22 cellular contexts compared by ENCODE assay signal in the genomic region with DNA sequence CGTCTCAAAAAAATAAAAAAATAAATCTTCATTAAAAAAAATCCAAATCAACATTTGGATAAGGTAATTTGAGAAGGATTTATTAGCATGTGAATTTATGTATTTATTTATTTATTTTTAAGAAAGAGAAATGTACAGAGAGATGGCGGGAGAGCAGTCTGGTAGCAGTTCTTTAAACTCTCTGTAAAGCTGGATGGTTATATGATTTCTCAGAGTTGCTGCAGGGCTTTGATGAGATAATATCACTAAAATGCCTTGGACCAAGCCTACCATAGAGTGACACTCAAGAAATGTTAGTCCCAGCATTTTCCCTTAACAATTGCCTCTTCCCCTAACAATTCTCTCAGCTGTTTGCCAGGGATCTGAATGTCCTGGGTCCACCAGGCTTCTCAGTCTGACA.
A peak's percentile ranks its signal among the peaks of the same experiment; 100 is the strongest.
DNase-seq lines count a peak whose midpoint lies in the region; ATAC-seq and TF ChIP-seq lines count a peak whose summit lies in the region.
"Had no signal": no experiment of that assay in that cellular context is flagged by ENCODE, and none has a peak within 500 bp of the region (broad histone marks: within the 10 kb centered on the region; RNA-seq: fewer than 3 reads in every experiment).

No MANE protein-coding gene starts in this region.

- H3K27me3 ChIP-seq in IMR-90 (ENCODE audit: control insufficient read depth, insufficient read depth, low read length) (no peaks in the 10 kb centered on the region), osteoblast (ENCODE audit: insufficient read depth, low read length) (no peaks in the 10 kb centered on the region), testis (no peaks in the 10 kb centered on the region)
- H3K27me3 ChIP-seq: BLaER1 had no signal

- no peak overlapping the region for H2BK120ac ChIP-seq in IMR-90 (ENCODE audit: low read depth, low read length)

- no peak overlapping the region for H3K23ac ChIP-seq in IMR-90 (ENCODE audit: low read depth, low read length)

- no peak overlapping the region for H3K4me3 ChIP-seq in IMR-90 (ENCODE audit: insufficient read depth, low read depth, low read length)
- H3K4me3 ChIP-seq in osteoblast (ENCODE audit: insufficient read depth, low read length), result no peak overlapping the region
- no peak overlapping the region for H3K4me3 ChIP-seq in testis
- H3K4me3 ChIP-seq: BLaER1, GM12878, GM23338 had no signal

- ATAC-seq in IMR-90 (ENCODE audit: low read depth) (no peak), GM19452 (IDR thresholded peaks at IDR 0.05; ENCODE audit: unreplicated experiment) (no peak)
- ATAC-seq: CD8-positive, alpha-beta T cell; GM23338; HCT116 had no signal

- DNase-seq in EH (ENCODE audit: low read depth) (peak; percentile 46), IMR-90 (no peak), dedifferentiated amniotic fluid mesenchymal stem cell (ENCODE audit: extremely low spot score) (peak; percentile 62), osteoblast (ENCODE audit: insufficient read length, low spot score, missing footprints) (peak; percentile 55), NCI-H1694 (lab: John Stamatoyannopoulos, UW) (no peak), LoVo (ENCODE audit: low spot score) (no peak), testis (no peak)
- DNase-seq: Caco-2; CD4-positive, CD25-positive, alpha-beta regulatory T cell; CD8-positive, alpha-beta T cell; DMS153; DND-41; EL; GDM1; H9 had no signal

- no peak overlapping the region for H2BK15ac ChIP-seq in IMR-90 (ENCODE audit: low read depth, low read length)

- H4K20me1 ChIP-seq in IMR-90 (ENCODE audit: insufficient read depth, low read length) (no peaks in the 10 kb centered on the region), osteoblast (ENCODE audit: insufficient read depth, low read length) (no peaks in the 10 kb centered on the region)
- H4K20me1 ChIP-seq: BLaER1 had no signal

- in situ Hi-C loops in IMR-90 (cut with MboI; ENCODE audit: low sequenced_read_pairs), result no loop called here

- H3K27ac ChIP-seq in IMR-90 (ENCODE audit: insufficient read depth, low read length) (no peak overlapping the region), osteoblast (ENCODE audit: low read depth, low read length) (no peak overlapping the region), testis (no peak overlapping the region)
- H3K27ac ChIP-seq: 22Rv1, C4-2B had no signal

- H3K79me1 ChIP-seq in IMR-90 (ENCODE audit: low read depth in 1 of 2, low read length in 2 of 2), result no peaks in the 10 kb centered on the region

- H2BK5ac ChIP-seq in IMR-90 (ENCODE audit: low read depth, low read length, poor library complexity, severe bottlenecking), result no peak overlapping the region

- H3K14ac ChIP-seq in IMR-90 (replicated peaks; ENCODE audit: low read depth, low read length), result 0 out of 2 replicates have a peak overlapping the region, but pooled peaks have one; percentile 51

- no peak overlapping the region for H4K5ac ChIP-seq in IMR-90 (ENCODE audit: low read depth, low read length)

- H4K91ac ChIP-seq in IMR-90 (ENCODE audit: insufficient read depth, low read depth, low read length), result no peak overlapping the region; the same call in 1 of the 2 replicates

- no CpG with 5 or more reads among the region's 2 CpGs for WGBS in IMR-90 (ENCODE audit: extremely low coverage in 2 of 2, insufficient read length in 1 of 2), 2 experiments
- WGBS in testis, 2 donors, result 98 to 99% methylated on average over 2 of the region's 2 CpGs

- no peak overlapping the region for H3K9ac ChIP-seq in IMR-90 (ENCODE audit: low read depth, low read length)
- H3K9ac ChIP-seq: BLaER1 had no signal

- H3K9me3 ChIP-seq in IMR-90 (ENCODE audit: control insufficient read depth, insufficient read depth, low read length) (no peaks in the 10 kb centered on the region), osteoblast (ENCODE audit: low read depth, low read length) (no peaks in the 10 kb centered on the region), testis (no peaks in the 10 kb centered on the region)
- H3K9me3 ChIP-seq: Caco-2 had no signal

- dilution Hi-C loops in IMR-90 (cut with HindIII; ENCODE audit: low sequenced_read_pairs, unreplicated experiment), result no loop called here

- 0 out of 2 replicates have a peak overlapping the region, but pooled peaks have one; percentile 53 for H2AK5ac ChIP-seq in IMR-90 (ENCODE audit: low read depth, low read length)

- H2BK20ac ChIP-seq in IMR-90 (ENCODE audit: low read depth, low read length), result peak overlapping the region; percentile 50; the same call in 1 of the 2 replicates

- no peak overlapping the region for H2AK9ac ChIP-seq in IMR-90 (replicated peaks; ENCODE audit: low read depth, low read length, poor library complexity)

- no peak overlapping the region for H4K8ac ChIP-seq in IMR-90 (ENCODE audit: low read depth in 2 of 2, low read length in 2 of 2)

- H3K18ac ChIP-seq in IMR-90 (ENCODE audit: low read depth, low read length), result peak overlapping the region; percentile 24; the same call in 1 of the 2 replicates

- H3K36me3 ChIP-seq in IMR-90 (ENCODE audit: control insufficient read depth, insufficient read depth, low read length), result no peaks in the 10 kb centered on the region
- H3K36me3 ChIP-seq in osteoblast (ENCODE audit: insufficient read depth, low read length), result no peaks in the 10 kb centered on the region
- no peaks in the 10 kb centered on the region for H3K36me3 ChIP-seq in testis (ENCODE audit: low read depth, missing control alignments)
- H3K36me3 ChIP-seq: BLaER1 had no signal

- no peak overlapping the region for H3K4ac ChIP-seq in IMR-90 (ENCODE audit: low read depth, low read length)

- no peaks in the 10 kb centered on the region for H3K79me2 ChIP-seq in osteoblast (ENCODE audit: insufficient read depth, low read length)

- TF ChIP-seq POLR2A in IMR-90 (IDR thresholded peaks at IDR 0.05; ENCODE audit: low read depth, low read length) (no peak), testis (IDR thresholded peaks at IDR 0.05) (no peak)

- no TSS peak for BruUV-seq in IMR-90 (replicated peaks; lab: Mats Ljungman, UMichigan)

- no peak overlapping the region for H3K56ac ChIP-seq in IMR-90 (ENCODE audit: extremely low read depth, insufficient read depth, low read length)

- POLR2A ChIA-PET in IMR-90 (lab: Charles Lee; ENCODE audit: unreplicated experiment), result no interaction called here

- H3K4me2 ChIP-seq in IMR-90 (ENCODE audit: low read depth, low read length) (no peak overlapping the region), osteoblast (ENCODE audit: insufficient read depth, low read length) (no peak overlapping the region)
- H3K4me2 ChIP-seq: GM23338 had no signal

- peaks cover 8% of the 10 kb centered on the region; the same call in 1 of the 2 replicates for H3K4me1 ChIP-seq in IMR-90 (ENCODE audit: control insufficient read depth, insufficient read depth, low read length)
- H3K4me1 ChIP-seq in osteoblast (ENCODE audit: insufficient read depth, low read length), result peaks cover 4% of the 10 kb centered on the region
- H3K4me1 ChIP-seq in testis, result no peaks in the 10 kb centered on the region
- H3K4me1 ChIP-seq: Caco-2 had no signal

- H2AFZ ChIP-seq in IMR-90 (replicated peaks; ENCODE audit: low read length, poor library complexity) (no peak overlapping the region), osteoblast (ENCODE audit: low read length) (no peak overlapping the region)
- H2AFZ ChIP-seq: GM23338 had no signal

- TF ChIP-seq CTCF in IMR-90 (conservative IDR thresholded peaks at IDR 0.05; ENCODE audit: low read depth, low read length), result no peak
- no peak for TF ChIP-seq CTCF in osteoblast (IDR thresholded peaks at IDR 0.05; ENCODE audit: extremely low read depth, low read depth, low read length)
- TF ChIP-seq CTCF in testis (IDR thresholded peaks at IDR 0.05), result no peak

- intact Hi-C loops in IMR-90 (cut with micrococcal nuclease), result no loop called here
- intact Hi-C loops in testis (cut with DNase I; ENCODE audit: low total_unique reads), result no loop called here

- CTCF ChIA-PET in IMR-90 (lab: Yijun Ruan, JAX), result no interaction called here

- no peak for TF ChIP-seq RAD21 in IMR-90 (IDR thresholded peaks at IDR 0.05; ENCODE audit: low read length)

- 0 out of 2 replicates have a peak, but pooled peaks cover 2% of the 10 kb centered on the region for H3K9me1 ChIP-seq in IMR-90 (ENCODE audit: insufficient read depth, low read length)

TF ChIP-seq in IMR-90, 13 proteins besides CTCF, POLR2A, EP300 and RAD21:
- TF ChIP-seq NFE2L2 (IDR thresholded peaks at IDR 0.05; ENCODE audit: low read depth, low read length) (no peak), CHD1 (IDR thresholded peaks at IDR 0.05; ENCODE audit: low read depth, low read length) (no peak), MXI1 (IDR thresholded peaks at IDR 0.05; ENCODE audit: borderline replicate concordance, low read depth, low read length) (no peak), MAFK (IDR thresholded peaks at IDR 0.05; ENCODE audit: low read depth, low read length) (no peak), BHLHE40 (IDR thresholded peaks at IDR 0.05; ENCODE audit: low read depth, low read length) (no peak), RFX5 (IDR thresholded peaks at IDR 0.05; ENCODE audit: low read depth, low read length) (no peak), FOS (IDR thresholded peaks at IDR 0.05; ENCODE audit: low read depth, low read length) (no peak), MAZ (IDR thresholded peaks at IDR 0.05; ENCODE audit: borderline replicate concordance, low read depth, low read length) (no peak), RCOR1 (IDR thresholded peaks at IDR 0.05; ENCODE audit: insufficient replicate concordance, low read length) (no peak), CEBPB (IDR thresholded peaks at IDR 0.05; ENCODE audit: low read depth, low read length) (no peak), ELK1 (IDR thresholded peaks at IDR 0.05; ENCODE audit: borderline replicate concordance, low read depth, low read length) (no peak), SMC3 (IDR thresholded peaks at IDR 0.05; ENCODE audit: low read depth, low read length) (no peak)
- TF ChIP-seq, protein P1, sequence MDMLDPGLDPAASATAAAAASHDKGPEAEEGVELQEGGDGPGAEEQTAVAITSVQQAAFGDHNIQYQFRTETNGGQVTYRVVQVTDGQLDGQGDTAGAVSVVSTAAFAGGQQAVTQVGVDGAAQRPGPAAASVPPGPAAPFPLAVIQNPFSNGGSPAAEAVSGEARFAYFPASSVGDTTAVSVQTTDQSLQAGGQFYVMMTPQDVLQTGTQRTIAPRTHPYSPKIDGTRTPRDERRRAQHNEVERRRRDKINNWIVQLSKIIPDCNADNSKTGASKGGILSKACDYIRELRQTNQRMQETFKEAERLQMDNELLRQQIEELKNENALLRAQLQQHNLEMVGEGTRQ (IDR thresholded peaks at IDR 0.05; ENCODE audit: low read depth, low read length), result no peak

Comparison
In these comparisons a context has a peak if more than half of its experiments do, and no peak if none do; other contexts are left out.
1. DNase-seq: peak in EH (single experiment), dedifferentiated amniotic fluid mesenchymal stem cell (single experiment) and osteoblast (single experiment); none in IMR-90 (single experiment), NCI-H1694 (single experiment), LoVo (single experiment) and testis (single experiment).